ENCODE assay signal across 13 cellular contexts in the genomic region with DNA sequence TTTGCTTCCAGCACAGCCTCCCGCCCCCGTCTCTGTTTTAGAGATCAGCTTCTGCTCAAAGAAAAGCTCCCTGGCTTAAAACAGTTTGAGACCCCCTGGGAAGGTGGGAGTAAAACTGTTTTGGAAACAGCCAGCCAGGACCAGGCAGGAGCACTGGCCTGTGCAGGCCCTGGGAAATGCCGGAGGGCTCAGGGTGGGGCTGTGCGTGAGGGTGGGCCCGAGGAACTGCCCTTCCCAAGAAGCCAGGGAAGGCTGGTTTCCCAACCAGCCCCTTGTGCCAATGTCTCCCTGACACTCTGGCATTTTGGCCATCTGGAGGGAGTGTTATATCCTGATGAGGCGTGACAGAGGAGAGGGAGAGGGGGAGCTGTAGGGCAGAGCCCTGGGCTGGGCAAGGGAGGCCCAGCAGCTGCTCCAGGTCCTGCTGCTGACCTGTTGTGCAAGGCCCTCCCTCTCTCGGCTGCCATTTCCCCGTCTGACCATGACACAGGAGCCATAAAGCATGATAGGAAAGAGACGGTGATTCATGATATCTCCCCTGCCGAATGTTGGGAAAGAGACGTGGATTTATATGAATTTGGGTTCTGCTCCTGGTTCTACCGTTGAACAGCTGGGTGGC. TPM values are rescaled to one million over a fixed set of nuclear protein-coding genes. Genes with fewer than 3 reads are reported as not detected.
A peak's percentile ranks its signal among the peaks of the same experiment; 100 is the strongest.
DNase-seq lines count a peak whose midpoint lies in the region; ATAC-seq and TF ChIP-seq lines count a peak whose summit lies in the region.
"Had no signal": no experiment of that assay in that cellular context is flagged by ENCODE, and none has a peak within 500 bp of the region (broad histone marks: within the 10 kb centered on the region; RNA-seq: fewer than 3 reads in every experiment).

No MANE protein-coding gene starts in this region.

- H3K27me3 ChIP-seq in mesendoderm (ENCODE audit: insufficient read depth, low read length, poor library complexity) (no peaks in the 10 kb centered on the region), upper lobe of left lung (no peaks in the 10 kb centered on the region)
- H3K27me3 ChIP-seq: MG63, transverse colon had no signal

- H3K4me3 ChIP-seq in mesendoderm (ENCODE audit: low read length) (no peak overlapping the region), upper lobe of left lung (no peak overlapping the region)
- H3K4me3 ChIP-seq: MG63, transverse colon had no signal

- H3K56ac ChIP-seq in mesendoderm (ENCODE audit: low read length): peak overlapping the region; percentile 15

- ATAC-seq in Right ventricle myocardium superior (ENCODE audit: poor library complexity): peak; percentile 13
- no peak for ATAC-seq in Right ventricle myocardium inferior
- peak; percentile 14 to 62 for ATAC-seq in upper lobe of left lung (ENCODE audit: low FRiP score in 2 of 2)

- peak overlapping the region; percentile 42 for H3K27ac Mint-ChIP-seq in dendritic cell treated with granulocyte-macrophage colony-stimulating factor and Interleukin-4, amounts not matched to agents 40 ng/mL and 50 ng/mL, for 4 days

- H3K4ac ChIP-seq in mesendoderm (ENCODE audit: low read depth, low read length): no peak overlapping the region

- H3K9me3 Mint-ChIP-seq in dendritic cell treated with granulocyte-macrophage colony-stimulating factor and Interleukin-4, amounts not matched to agents 40 ng/mL and 50 ng/mL, for 4 days: no peaks in the 10 kb centered on the region

- H3K4me3 Mint-ChIP-seq in dendritic cell treated with granulocyte-macrophage colony-stimulating factor and Interleukin-4, amounts not matched to agents 40 ng/mL and 50 ng/mL, for 4 days: no peak overlapping the region

- intact Hi-C loops in Right ventricle myocardium superior (cut with DNase I): no loop called here
- intact Hi-C loops in Right ventricle myocardium inferior (cut with DNase I): no loop called here
- intact Hi-C loops in dendritic cell treated with granulocyte-macrophage colony-stimulating factor and Interleukin-4, amounts not matched to agents 40 ng/mL and 50 ng/mL, for 4 days (cut with micrococcal nuclease): no loop called here

- no peak overlapping the region for H3K23ac ChIP-seq in mesendoderm (ENCODE audit: low read length)

- H3K4me2 ChIP-seq in mesendoderm (ENCODE audit: low read length): no peak overlapping the region

- H4K8ac ChIP-seq in mesendoderm (ENCODE audit: low read depth, low read length): no peak overlapping the region

- peaks cover 5% of the 10 kb centered on the region for H3K4me1 Mint-ChIP-seq in dendritic cell treated with granulocyte-macrophage colony-stimulating factor and Interleukin-4, amounts not matched to agents 40 ng/mL and 50 ng/mL, for 4 days (ENCODE audit: low read depth)

- H3K4me1 ChIP-seq in mesendoderm (ENCODE audit: control insufficient read depth, low read depth, low read length) (no peaks in the 10 kb centered on the region), upper lobe of left lung (peaks cover 26 to 55% (median 28%) of the 10 kb centered on the region in 4 donors)

- H3K27ac ChIP-seq in mesendoderm (ENCODE audit: low read depth, low read length): no peak overlapping the region
- peak overlapping the region; percentile 2 to 85 (median 67) for H3K27ac ChIP-seq in upper lobe of left lung

- no peak for TF ChIP-seq CTCF in upper lobe of left lung (IDR thresholded peaks at IDR 0.05)

- TF ChIP-seq EP300 in upper lobe of left lung (IDR thresholded peaks at IDR 0.05): no peak

- no peak for TF ChIP-seq POLR2A in upper lobe of left lung (IDR thresholded peaks at IDR 0.05)

- no peak overlapping the region for H3K9ac ChIP-seq in mesendoderm (ENCODE audit: low read length)

- no peak overlapping the region for H4K5ac ChIP-seq in mesendoderm (ENCODE audit: low read length)

- no peak overlapping the region for H2BK5ac ChIP-seq in mesendoderm (ENCODE audit: low read length)

- no peak overlapping the region for H2BK15ac ChIP-seq in mesendoderm (replicated peaks; ENCODE audit: low read depth)

- H3K36me3 ChIP-seq in mesendoderm (ENCODE audit: control insufficient read depth, insufficient read depth, low read length): no peaks in the 10 kb centered on the region
- H3K36me3 ChIP-seq in upper lobe of left lung: no peaks in the 10 kb centered on the region
- H3K36me3 ChIP-seq: MG63, transverse colon had no signal

- WGBS in mesendoderm (ENCODE audit: extremely low coverage, insufficient coverage, low lambda C conversion rate): no CpG with 5 or more reads among the region's 12 CpGs
- 64 to 75% methylated on average over 8 to 12 of the region's 12 CpGs for WGBS in upper lobe of left lung, 2 donors

- H2BK120ac ChIP-seq in mesendoderm (ENCODE audit: low read depth, low read length): no peak overlapping the region

- no peak overlapping the region for H2AK5ac ChIP-seq in mesendoderm (ENCODE audit: low read length)

- no peak overlapping the region for H3K18ac ChIP-seq in mesendoderm (ENCODE audit: low read length)

- H3K79me1 ChIP-seq in mesendoderm (ENCODE audit: low read length): no peaks in the 10 kb centered on the region

- H3K27me3 Mint-ChIP-seq in dendritic cell treated with granulocyte-macrophage colony-stimulating factor and Interleukin-4, amounts not matched to agents 40 ng/mL and 50 ng/mL, for 4 days: peaks cover 10% of the 10 kb centered on the region

- no peaks in the 10 kb centered on the region for H3K9me3 ChIP-seq in upper lobe of left lung
- H3K9me3 ChIP-seq: MG63, transverse colon had no signal

- no peaks in the 10 kb centered on the region for H3K79me2 ChIP-seq in mesendoderm (ENCODE audit: control insufficient read depth, insufficient read depth, low read length)

- H3K36me3 Mint-ChIP-seq in dendritic cell treated with granulocyte-macrophage colony-stimulating factor and Interleukin-4, amounts not matched to agents 40 ng/mL and 50 ng/mL, for 4 days (ENCODE audit: low read depth): no peaks in the 10 kb centered on the region

- DNase-seq in Right ventricle myocardium superior: no peak
- no peak for DNase-seq in Right ventricle myocardium inferior (ENCODE audit: missing footprints)
- no peak for DNase-seq in mesendoderm
- DNase-seq in upper lobe of left lung: peak in 1 of 2 donors; percentile 35
- no peak for DNase-seq in HUDEP-2 (lab: John Stamatoyannopoulos, UW; ENCODE audit: unreplicated experiment in 76 of 76)
- no peak for DNase-seq in putamen (ENCODE audit: low spot score)
- no peak for DNase-seq in central memory CD4-positive, alpha-beta T cell
- DNase-seq: activated CD8-positive, alpha-beta memory T cell treated with anti-CD3 and anti-CD28 coated beads, Interleukin-2, amount 50 U/mL, for 48 hours; head of caudate nucleus; mammary epithelial cell; MG63; transverse colon had no signal

RNA-seq across cellular contexts. Expression of gene OLFML2A, which starts 16.2 kb away (rescaled TPM):
- total RNA-seq in Right ventricle myocardium superior (27.5 TPM), Right ventricle myocardium inferior (27.3 TPM), upper lobe of left lung (10 to 100 TPM in 4 of 6 donors, 1 to 10 TPM in 2; 4.2 to 35.6 (median 12.2) TPM)
- 2.1 TPM for polyA plus RNA-seq in mesendoderm (2013, experiment 1 of 2)
- 2.4 TPM for polyA plus RNA-seq in mesendoderm (2013, experiment 2 of 2)

RNA-seq across cellular contexts. Expression of gene NR6A1, which starts 22.0 kb away (rescaled TPM):
- total RNA-seq in Right ventricle myocardium superior: 1.4 TPM
- total RNA-seq in Right ventricle myocardium inferior: 1.2 TPM
- 58.7 TPM for polyA plus RNA-seq in mesendoderm (2013, experiment 1 of 2)
- polyA plus RNA-seq in mesendoderm (2013, experiment 2 of 2): 58.1 TPM
- total RNA-seq in upper lobe of left lung: 10 to 100 TPM in 2 of 6 donors, 1 to 10 TPM in 4; 4.2 to 34.6 (median 8.2) TPM
